In the genomic region with DNA sequence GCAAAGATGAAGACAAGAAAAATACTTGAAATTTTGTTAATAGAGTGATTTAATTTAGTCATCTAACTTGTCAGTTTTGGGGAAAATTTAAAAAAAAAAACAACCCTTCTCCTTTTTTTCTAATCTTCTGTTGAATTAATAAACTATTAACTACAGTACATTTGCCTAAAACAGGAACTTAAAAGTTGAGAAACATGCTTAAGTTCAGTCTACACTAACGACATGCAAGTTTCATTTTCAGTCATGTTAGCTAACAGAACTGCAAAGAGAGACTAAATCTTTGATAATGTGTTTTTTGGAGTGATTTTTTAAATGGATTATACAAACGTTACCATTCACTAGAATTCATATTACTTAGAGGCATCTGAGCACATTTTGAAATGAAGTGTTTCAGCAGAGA, we compare ENCODE assay signal across 7 cellular contexts.
DNase-seq lines count a peak whose midpoint lies in the region; ATAC-seq and TF ChIP-seq lines count a peak whose summit lies in the region.

No MANE protein-coding gene starts in this region.

- no peaks in the 10 kb centered on the region for H3K9me2 ChIP-seq in SU-DHL-6 (replicated peaks; ENCODE audit: insufficient read depth, low read length)

- H4K20me1 ChIP-seq in SU-DHL-6 (ENCODE audit: low read depth, low read length): no peaks in the 10 kb centered on the region

- H3K27me3 ChIP-seq in SU-DHL-6 (ENCODE audit: low read length) (no peaks in the 10 kb centered on the region), ovary (no peaks in the 10 kb centered on the region)

- H3K79me2 ChIP-seq in SU-DHL-6 (ENCODE audit: insufficient read depth, low read length): no peaks in the 10 kb centered on the region; the same call in 1 of the 2 replicates

- H3K4me1 ChIP-seq in ovary (ENCODE audit: insufficient read depth): peaks cover 2% of the 10 kb centered on the region

- H3K27ac ChIP-seq in SU-DHL-6 (ENCODE audit: low read depth, low read length): peak overlapping the region; percentile 96
- no peak overlapping the region for H3K27ac ChIP-seq in ovary

- H2AFZ ChIP-seq in SU-DHL-6 (ENCODE audit: low read depth, low read length, severe bottlenecking): peak overlapping the region; percentile 56

- intact Hi-C loops in ovary (cut with DNase I): no loop called here

- no peak for TF ChIP-seq EP300 in ovary (IDR thresholded peaks at IDR 0.05)

- H3K4me3 ChIP-seq in SU-DHL-6 (ENCODE audit: insufficient read depth, low read length, poor library complexity, severe bottlenecking) (peak overlapping the region; percentile 41), ovary (peak overlapping the region; percentile 13)

- peak; percentile 51 for ATAC-seq in GM19351 (IDR thresholded peaks at IDR 0.05; ENCODE audit: unreplicated experiment)
- ATAC-seq in HG03025 (IDR thresholded peaks at IDR 0.05; ENCODE audit: low FRiP score, unreplicated experiment): peak; percentile 47

- H3K36me3 ChIP-seq in SU-DHL-6 (ENCODE audit: low read length) (no peaks in the 10 kb centered on the region), ovary (no peaks in the 10 kb centered on the region)

- DNase-seq in ovary (no peak), NCI-H345 (lab: John Stamatoyannopoulos, UW) (no peak), GM20000 (ENCODE audit: low spot score) (no peak), occipital lobe (lab: John Stamatoyannopoulos, UW) (no peak)

- TF ChIP-seq CTCF in SU-DHL-6 (IDR thresholded peaks at IDR 0.05; ENCODE audit: insufficient read depth, low read length, poor library complexity, severe bottlenecking): no peak
- TF ChIP-seq CTCF in ovary (IDR thresholded peaks at IDR 0.05): no peak
- TF ChIP-seq CTCF in GM20000 (IDR thresholded peaks at IDR 0.05; ENCODE audit: extremely low read depth, missing control alignments): no peak

- WGBS in ovary, 3 donors: 25 to 38% (median 30%) methylated on average over 2 of the region's 2 CpGs

- peak overlapping the region; percentile 61 for H3K9ac ChIP-seq in SU-DHL-6 (ENCODE audit: low read length)

- H3K9me3 ChIP-seq in SU-DHL-6 (ENCODE audit: insufficient read depth, low read length) (no peaks in the 10 kb centered on the region), ovary (no peaks in the 10 kb centered on the region)

- peaks cover 66% of the 10 kb centered on the region for H3F3A ChIP-seq in SU-DHL-6 (ENCODE audit: insufficient read depth)

- TF ChIP-seq POLR2A in ovary (IDR thresholded peaks at IDR 0.05): no peak

- H3K4me2 ChIP-seq in SU-DHL-6 (ENCODE audit: low read depth, low read length, poor library complexity, severe bottlenecking): peak overlapping the region; percentile 99
